ENCODE assay signal across 8 cellular contexts in genomic region chr11:7986768-7987559, GRCh38. TPM values are rescaled to one million over a fixed set of nuclear protein-coding genes. Genes with fewer than 3 reads are reported as not detected.
A peak's percentile ranks its signal among the peaks of the same experiment; 100 is the strongest.
DNase-seq lines count a peak whose midpoint lies in the region; ATAC-seq and TF ChIP-seq lines count a peak whose summit lies in the region.

Gene EIF3F (plus strand): TSS chr11:7987337. CDS start chr11:7987353, 16 bp downstream.

- H3K27me3 ChIP-seq in HAP-1 (ENCODE audit: low read depth) (no peaks in the 10 kb centered on the region), MG63 (no peaks in the 10 kb centered on the region)

- peaks cover 11% of the 10 kb centered on the region for H3K36me3 Mint-ChIP-seq in nephron progenitor cell (ENCODE audit: low read depth)

- H3K36me3 ChIP-seq in HAP-1 (replicated peaks) (peaks cover 28% of the 10 kb centered on the region), MG63 (peaks cover 39% of the 10 kb centered on the region)

- H3K9me3 ChIP-seq in HAP-1: no peaks in the 10 kb centered on the region
- H3K9me3 ChIP-seq in MG63: no peaks in the 10 kb centered on the region

- in situ Hi-C loops in G401 (cut with HindIII; ENCODE audit: low sequenced_read_pairs): no loop called here
- in situ Hi-C loops in HAP-1 (cut with MboI; ENCODE audit: low sequenced_read_pairs): no loop called here

- H3K4me3 Mint-ChIP-seq in nephron progenitor cell: peak within 1 kb of the TSS; percentile 99
- peak within 1 kb of the TSS; percentile 99 for H3K4me3 Mint-ChIP-seq in stimulated activated naive CD8-positive, alpha-beta T cell treated with anti-CD3 and anti-CD28 coated beads, Interleukin-15, amount 100 ng/mL, for 72 hours

- H3K4me1 Mint-ChIP-seq in nephron progenitor cell: peaks cover 23% of the 10 kb centered on the region
- H3K4me1 Mint-ChIP-seq in stimulated activated naive CD8-positive, alpha-beta T cell treated with anti-CD3 and anti-CD28 coated beads, Interleukin-15, amount 100 ng/mL, for 72 hours: peaks cover 41% of the 10 kb centered on the region

- H3K9me3 Mint-ChIP-seq in nephron progenitor cell: no peaks in the 10 kb centered on the region
- no peaks in the 10 kb centered on the region for H3K9me3 Mint-ChIP-seq in stimulated activated naive CD8-positive, alpha-beta T cell treated with anti-CD3 and anti-CD28 coated beads, Interleukin-15, amount 100 ng/mL, for 72 hours

- peaks cover 14% of the 10 kb centered on the region for H3K4me1 ChIP-seq in HAP-1

- H3K27me3 Mint-ChIP-seq in nephron progenitor cell (ENCODE audit: low read depth, poor library complexity): no peaks in the 10 kb centered on the region
- H3K27me3 Mint-ChIP-seq in stimulated activated naive CD8-positive, alpha-beta T cell treated with anti-CD3 and anti-CD28 coated beads, Interleukin-15, amount 100 ng/mL, for 72 hours: no peaks in the 10 kb centered on the region

- peak within 1 kb of the TSS; percentile 86 for H3K4me3 ChIP-seq in HAP-1
- peak within 1 kb of the TSS; percentile 90 for H3K4me3 ChIP-seq in MG63

- peak; percentile 99 for DNase-seq in G401 (ENCODE audit: low spot score)
- DNase-seq in HAP-1 (ENCODE audit: low spot score in 2 of 2): peak; percentile 95 to 99
- peak; percentile 88 for DNase-seq in MG63
- DNase-seq in SHP77 treated with DMSO at 0.1 percent for 48 hours (lab: John Stamatoyannopoulos, UW): peak; percentile 82
- DNase-seq in activated effector memory CD4-positive, alpha-beta T cell treated with anti-CD3 and anti-CD28 coated beads, Interleukin-2, amount 50 U/mL, for 16 hours: peak; percentile 95
- DNase-seq in fibroblast of the conjunctiva (ENCODE audit: low read depth): peak; percentile 99
- DNase-seq in nephron progenitor cell: peak; percentile 84
- DNase-seq in stimulated activated naive CD8-positive, alpha-beta T cell treated with anti-CD3 and anti-CD28 coated beads, Interleukin-15, amount 100 ng/mL, for 72 hours: peak; percentile 86 to 94

- peak within 1 kb of the TSS; percentile 90 for H3K27ac Mint-ChIP-seq in nephron progenitor cell
- H3K27ac Mint-ChIP-seq in stimulated activated naive CD8-positive, alpha-beta T cell treated with anti-CD3 and anti-CD28 coated beads, Interleukin-15, amount 100 ng/mL, for 72 hours: peak within 1 kb of the TSS; percentile 99 to 100

- peak; percentile 80 for TF ChIP-seq CTCF in nephron progenitor cell (IDR thresholded peaks at IDR 0.05)

- peak; percentile 98 for ATAC-seq in stimulated activated naive CD8-positive, alpha-beta T cell treated with anti-CD3 and anti-CD28 coated beads, Interleukin-15, amount 100 ng/mL, for 72 hours

RNA-seq across cellular contexts. Expression of gene EIF3F, which starts in this region (rescaled TPM):
- 1,056 and 1,145 TPM in 2 replicates for total RNA-seq in G401 (2014; rRNA removed; shearing (Covaris generic))
- 289 and 387 TPM in 2 replicates for total RNA-seq in MG63 (2014; rRNA removed; shearing (Covaris generic); ENCODE audit: low replicate concordance)

Comparison
In these comparisons a context has a peak if more than half of its experiments do, and no peak if none do; other contexts are left out.
1. Peak in every context shown above with its lines: DNase-seq, ATAC-seq and H3K4me3 ChIP-seq.